In genomic region chr2:96540136-96540535, GRCh38 we compare ENCODE assay signal across 10 cellular contexts. TPM values are rescaled to one million over a fixed set of nuclear protein-coding genes. Genes with fewer than 3 reads are reported as not detected.
DNase-seq lines count a peak whose midpoint lies in the region; ATAC-seq and TF ChIP-seq lines count a peak whose summit lies in the region.
"Had no signal": no experiment of that assay in that cellular context is flagged by ENCODE, and none has a peak within 500 bp of the region (broad histone marks: within the 10 kb centered on the region; RNA-seq: fewer than 3 reads in every experiment).

No MANE protein-coding gene starts in this region.

- peak overlapping the region; percentile 100 for H3K27ac Mint-ChIP-seq in central memory CD8-positive, alpha-beta T cell (ENCODE audit: low read depth)

- H3K27ac ChIP-seq in PC-9 (no peak overlapping the region), neutrophil (peak overlapping the region; percentile 98), dorsolateral prefrontal cortex (peak overlapping the region in 4 of 59 donors; percentile 1 to 94 (median 68))

- no peaks in the 10 kb centered on the region for H3K27me3 Mint-ChIP-seq in central memory CD8-positive, alpha-beta T cell

- intact Hi-C loops in PC-9 (cut with micrococcal nuclease; ENCODE audit: unreplicated experiment) = no loop called here
- intact Hi-C loops in dorsolateral prefrontal cortex (cut with DNase I) = no loop called here

- H3K9me3 Mint-ChIP-seq in central memory CD8-positive, alpha-beta T cell = no peaks in the 10 kb centered on the region

- H3K27me3 ChIP-seq in PC-9 (ENCODE audit: insufficient read depth, low read depth) = no peaks in the 10 kb centered on the region
- no peaks in the 10 kb centered on the region for H3K27me3 ChIP-seq in neutrophil
- no peaks in the 10 kb centered on the region for H3K27me3 ChIP-seq in dorsolateral prefrontal cortex

- H3F3A ChIP-seq in PC-9 (ENCODE audit: insufficient read depth, low read depth) = peaks cover 12% of the 10 kb centered on the region; the same call in 1 of the 2 replicates

- peak overlapping the region; percentile 39 for H3K4me2 ChIP-seq in PC-9

- H3K4me3 Mint-ChIP-seq in central memory CD8-positive, alpha-beta T cell = peak overlapping the region; percentile 96

- peaks cover 50% of the 10 kb centered on the region for H3K36me3 Mint-ChIP-seq in central memory CD8-positive, alpha-beta T cell (ENCODE audit: insufficient read depth)

- CTCF ChIA-PET in PC-9 (lab: Charles Lee) = interaction anchor here (0.7 to 2.4 kb wide), 2 partner anchors 14 to 235 kb away, joined by 3 to 7 read pairs; no protein-coding TSS in a partner anchor

- peaks cover 18% of the 10 kb centered on the region for H3K4me1 ChIP-seq in PC-9 (replicated peaks; ENCODE audit: insufficient read depth)
- peaks cover 33 to 41% of the 10 kb centered on the region in 2 experiments for H3K4me1 ChIP-seq in neutrophil (ENCODE audit: control insufficient read depth in 1 of 2, insufficient read depth in 1 of 2, low read depth in 1 of 2, low read length in 1 of 2)

- H4K20me1 ChIP-seq in PC-9 (ENCODE audit: insufficient read depth) = peaks cover 4% of the 10 kb centered on the region; the same call in 1 of the 2 replicates

- no peaks in the 10 kb centered on the region for H3K36me3 ChIP-seq in PC-9 (ENCODE audit: low read depth)
- peaks cover 16% of the 10 kb centered on the region for H3K36me3 ChIP-seq in neutrophil

- no peaks in the 10 kb centered on the region; the same call in 1 of the 2 replicates for H3K79me2 ChIP-seq in PC-9 (ENCODE audit: low read depth)

- peaks cover 55% of the 10 kb centered on the region for H3K4me1 Mint-ChIP-seq in central memory CD8-positive, alpha-beta T cell

- peak; percentile 96 for DNase-seq in ELR (ENCODE audit: low read depth)
- DNase-seq in PC-9 = peak; percentile 58 to 83
- no peak for DNase-seq in central memory CD8-positive, alpha-beta T cell (ENCODE audit: low spot score in 2 of 2)
- no peak for DNase-seq in dorsolateral prefrontal cortex
- DNase-seq in stimulated activated CD4-positive, alpha-beta T cell treated with anti-CD3 and anti-CD28 coated beads, Interleukin-2, amount 100 ng/mL, for 24 hours = no peak
- DNase-seq in SW480 (ENCODE audit: low spot score) = no peak
- DNase-seq: activated CD4-positive, alpha-beta T cell treated with anti-CD3 and anti-CD28 coated beads for 1 hour had no signal

- TF ChIP-seq CTCF in PC-9 (conservative IDR thresholded peaks at IDR 0.05) (no peak), neutrophil (IDR thresholded peaks at IDR 0.05) (no peak), dorsolateral prefrontal cortex (IDR thresholded peaks at IDR 0.05 in 54 of 56, conservative IDR thresholded peaks at IDR 0.05 in 2 of 56; ENCODE audit: low read depth in 1 of 56, partially characterized antibody in 56 of 56) (no peak)

- H3K9me3 ChIP-seq in PC-9 (ENCODE audit: insufficient read depth, low read depth) = no peaks in the 10 kb centered on the region
- no peaks in the 10 kb centered on the region for H3K9me3 ChIP-seq in neutrophil

- POLR2A ChIA-PET in PC-9 (lab: Charles Lee; ENCODE audit: unreplicated experiment) = interaction anchor here (0.6 to 0.7 kb wide), 2 partner anchors 10 to 77 kb away, joined by 3 to 5 read pairs; no protein-coding TSS in a partner anchor

- H3K4me3 ChIP-seq in PC-9 (no peak overlapping the region), neutrophil (ENCODE audit: low read depth in 1 of 2, low read length in 1 of 2) (no peak overlapping the region), dorsolateral prefrontal cortex (no peak overlapping the region)

- no peak overlapping the region for H2AFZ ChIP-seq in PC-9

- no peak for ATAC-seq in central memory CD8-positive, alpha-beta T cell (replicated peaks; ENCODE audit: extremely low read depth, poor library complexity, severe bottlenecking)
- ATAC-seq in GM18861 (IDR thresholded peaks at IDR 0.05; ENCODE audit: unreplicated experiment) = no peak

- H3K9me2 ChIP-seq in PC-9 (ENCODE audit: insufficient read depth) = no peaks in the 10 kb centered on the region

- no TSS peak for BruUV-seq in PC-9 (replicated peaks; lab: Mats Ljungman, UMichigan)

RNA-seq across cellular contexts. Expression of gene ARID5A, which starts 3.6 kb away (rescaled TPM):
- total RNA-seq in PC-9 (2021) = 5.1 and 6.0 TPM in 2 replicates
- total RNA-seq in dorsolateral prefrontal cortex = 10 to 100 TPM in 119 of 120 experiments, 1 to 10 TPM in 1; 9.3 to 61.4 (median 19.7) TPM

RNA-seq across cellular contexts. Expression of gene NEURL3, which starts 35.0 kb away (rescaled TPM):
- total RNA-seq in PC-9 (2021) (0.48 and 0.63 TPM in 2 replicates), dorsolateral prefrontal cortex (1 to 10 TPM in 43 of 120 experiments, under 1 TPM in 72, not detected in 5; 0.26 to 2.6 (median 0.84) TPM)
- total RNA-seq: pulmonary artery endothelial cell had no signal

Comparison
In these comparisons a context has a peak if more than half of its experiments do, and no peak if none do; other contexts are left out.
1. DNase-seq: peak in ELR (single experiment) and PC-9 (2 of 2); none in central memory CD8-positive, alpha-beta T cell (0 of 2), dorsolateral prefrontal cortex (0 of 10), stimulated activated CD4-positive, alpha-beta T cell treated with anti-CD3 and anti-CD28 coated beads, Interleukin-2, amount 100 ng/mL, for 24 hours (0 of 2) and SW480 (single experiment).